ENCODE assay signal across 10 cellular contexts in the genomic region with DNA sequence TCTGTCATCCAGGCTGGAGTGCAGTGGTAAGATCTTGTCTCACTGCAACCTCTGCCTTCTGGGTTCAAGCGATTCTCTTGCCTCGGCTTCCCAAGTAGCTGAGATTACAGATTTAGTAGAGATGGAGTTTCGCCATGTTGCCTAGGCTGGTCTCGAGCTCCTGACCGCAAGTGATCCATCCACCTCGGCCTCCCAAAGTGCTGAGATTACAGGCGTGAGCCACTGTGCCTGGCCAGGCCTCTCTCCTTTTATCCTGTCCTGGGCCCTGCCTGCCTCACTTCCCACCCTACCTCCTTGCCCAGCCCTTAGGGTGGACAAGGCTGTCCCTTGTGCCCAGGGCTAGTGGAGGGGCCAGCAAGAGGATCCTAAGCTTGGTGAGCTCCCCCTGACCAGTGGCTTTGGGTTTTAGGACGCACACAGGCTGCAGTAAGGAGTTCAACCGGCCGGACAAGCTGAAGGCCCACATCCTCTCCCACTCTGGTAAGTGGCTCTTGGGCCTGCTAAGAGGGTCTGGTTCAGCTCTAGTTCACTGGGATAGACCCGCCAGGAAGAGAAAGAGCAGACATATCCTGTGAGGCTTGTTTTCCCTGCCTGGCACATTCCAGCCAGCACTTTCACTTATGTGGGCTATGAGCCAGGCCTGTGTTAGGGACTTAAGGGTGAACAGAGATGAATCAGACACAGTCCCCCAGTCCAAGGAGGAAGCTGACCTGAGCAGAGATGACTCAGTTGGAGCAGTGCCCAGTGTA. TPM values are rescaled to one million over a fixed set of nuclear protein-coding genes. Genes with fewer than 3 reads are reported as not detected.
A peak's percentile ranks its signal among the peaks of the same experiment; 100 is the strongest.
DNase-seq lines count a peak whose midpoint lies in the region; ATAC-seq and TF ChIP-seq lines count a peak whose summit lies in the region.
"Had no signal": no experiment of that assay in that cellular context is flagged by ENCODE, and none has a peak within 500 bp of the region (broad histone marks: within the 10 kb centered on the region; RNA-seq: fewer than 3 reads in every experiment).

No MANE protein-coding gene starts in this region.

- POLR2A ChIA-PET in RWPE1 (lab: Yijun Ruan, JAX; ENCODE audit: low non-redundant PET) = interaction anchor here (0.7 to 1.3 kb wide), 4 partner anchors 22 to 60 kb away, joined by 3 to 6 read pairs (median 4); a partner anchor contains a TSS

- H3K9me3 ChIP-seq in H9 (ENCODE audit: control insufficient read depth, low read depth, low read length) = no peaks in the 10 kb centered on the region

- H2AFZ ChIP-seq in H9 (ENCODE audit: low read length) = no peak overlapping the region

- H4K20me1 ChIP-seq in H9 (ENCODE audit: control insufficient read depth, insufficient read depth, insufficient read length) = no peaks in the 10 kb centered on the region

- no peak overlapping the region for H2BK5ac ChIP-seq in H9 (ENCODE audit: insufficient read length, low read length)

- H4K5ac ChIP-seq in H9 (ENCODE audit: insufficient read length, low read depth, low read length) = no peak overlapping the region

- ATAC-seq in GM19452 (IDR thresholded peaks at IDR 0.05; ENCODE audit: unreplicated experiment) = no peak

- no peak overlapping the region for H4K8ac ChIP-seq in H9 (replicated peaks; ENCODE audit: insufficient read length, low read depth, low read length)

- no peaks in the 10 kb centered on the region for H3K23me2 ChIP-seq in H9 (ENCODE audit: insufficient read length, low read depth, low read length, poor library complexity, severe bottlenecking)

- H3K4me2 ChIP-seq in H9 (ENCODE audit: insufficient read depth, insufficient read length, low read length) = no peak overlapping the region

- H3K56ac ChIP-seq in H9 (ENCODE audit: insufficient read length, low read depth, low read length) = no peak overlapping the region

- no peak overlapping the region for H3T11ph ChIP-seq in H9 (ENCODE audit: low read length)

- H3K27ac ChIP-seq in RWPE1 (peak overlapping the region; percentile 96), H9 (ENCODE audit: insufficient read length, low read depth, low read length) (no peak overlapping the region)

- no peak overlapping the region for H2AK5ac ChIP-seq in H9 (ENCODE audit: insufficient read length, low read length)

- peaks cover 2% of the 10 kb centered on the region for H3K9me3 Mint-ChIP-seq in glutamatergic neuron (ENCODE audit: unreplicated experiment)
- H3K9me3 Mint-ChIP-seq in H9 = no peaks in the 10 kb centered on the region
- H3K9me3 Mint-ChIP-seq: activated B cell treated with CpG ODN at 0.5 μM for 24 hours, memory B cell had no signal

- no peaks in the 10 kb centered on the region for H3K36me3 Mint-ChIP-seq in glutamatergic neuron (ENCODE audit: unreplicated experiment)
- peaks cover 0 to 7% (median 0%) of the 10 kb centered on the region in 3 experiments; a peak in 1 of 7 replicates for H3K36me3 Mint-ChIP-seq in H9 (ENCODE audit: insufficient read depth in 1 of 3, low read depth in 3 of 3)

- no peaks in the 10 kb centered on the region for H3K79me1 ChIP-seq in H9 (ENCODE audit: insufficient read depth, low read depth, low read length, poor library complexity, severe bottlenecking)

- H3K79me2 ChIP-seq in H9 (ENCODE audit: insufficient read depth, low read length) = no peaks in the 10 kb centered on the region

- H3K14ac ChIP-seq in H9 (ENCODE audit: insufficient read depth, low read length) = no peak overlapping the region

- DNase-seq in ELF-1 (ENCODE audit: low read depth, low spot score) (peak; percentile 92), RWPE1 (ENCODE audit: low spot score) (peak; percentile 100), fibroblast of the conjunctiva (ENCODE audit: low read depth) (peak; percentile 84), pulmonary artery endothelial cell (ENCODE audit: low read depth, low spot score) (peak; percentile 97), glutamatergic neuron (no peak), NCI-H187 (lab: John Stamatoyannopoulos, UW) (no peak), H9 (no peak)
- DNase-seq: activated B cell treated with CpG ODN at 0.5 μM for 24 hours had no signal

- H4K91ac ChIP-seq in H9 (ENCODE audit: insufficient read length, low read depth, low read length) = no peak overlapping the region

- no CpG with 5 or more reads among the region's 11 CpGs for WGBS in H9 (ENCODE audit: extremely low coverage, insufficient read length, low lambda C conversion rate)

- no peaks in the 10 kb centered on the region for H3K27me3 ChIP-seq in H9 (ENCODE audit: insufficient read depth, low read length)

- no peak overlapping the region for H2BK120ac ChIP-seq in H9 (ENCODE audit: low read depth, low read length, poor library complexity, severe bottlenecking)

- CTCF ChIA-PET in RWPE1 (lab: Yijun Ruan, JAX) = interaction anchor here (0.5 to 1.6 kb wide), 8 partner anchors 22 to 340 kb away, joined by 3 to 12 read pairs (median 4); a partner anchor contains a TSS

- H3K27ac Mint-ChIP-seq in glutamatergic neuron (ENCODE audit: unreplicated experiment) = no peak overlapping the region
- peak overlapping the region in 1 of 3 experiments; percentile 64; a peak in 1 of 7 replicates for H3K27ac Mint-ChIP-seq in H9
- H3K27ac Mint-ChIP-seq: memory B cell had no signal

- no peak overlapping the region for H3K18ac ChIP-seq in H9 (ENCODE audit: insufficient read length, low read depth, low read length)

- no peak overlapping the region for H2BK12ac ChIP-seq in H9 (ENCODE audit: insufficient read length, low read depth, low read length)

- no peak overlapping the region for H3K9ac ChIP-seq in H9 (ENCODE audit: extremely low read depth, insufficient read length, low read length)

- H3K23ac ChIP-seq in H9 (ENCODE audit: insufficient read length, low read depth, low read length) = no peak overlapping the region

- TF ChIP-seq CTCF in RWPE1 (conservative IDR thresholded peaks at IDR 0.05; ENCODE audit: low read depth) = no peak
- no peak for TF ChIP-seq CTCF in glutamatergic neuron (IDR thresholded peaks at IDR 0.05; ENCODE audit: partially characterized antibody, unreplicated experiment)
- no peak for TF ChIP-seq CTCF in H9 (conservative IDR thresholded peaks at IDR 0.05)

- no peak overlapping the region for H2BK15ac ChIP-seq in H9 (ENCODE audit: low read depth, low read length)

- H3K4me3 Mint-ChIP-seq in glutamatergic neuron (ENCODE audit: unreplicated experiment) = no peak overlapping the region
- H3K4me3 Mint-ChIP-seq in H9 = no peak overlapping the region
- H3K4me3 Mint-ChIP-seq: activated B cell treated with CpG ODN at 0.5 μM for 24 hours, memory B cell had no signal

- H3K27me3 Mint-ChIP-seq in glutamatergic neuron (ENCODE audit: unreplicated experiment) (peaks cover 4% of the 10 kb centered on the region), H9 (ENCODE audit: low read depth) (no peaks in the 10 kb centered on the region)
- H3K27me3 Mint-ChIP-seq: activated B cell treated with CpG ODN at 0.5 μM for 24 hours, memory B cell had no signal

- peaks cover 4% of the 10 kb centered on the region for H3K4me1 Mint-ChIP-seq in glutamatergic neuron (ENCODE audit: low read depth, unreplicated experiment)
- H3K4me1 Mint-ChIP-seq in H9 = peaks cover 2 to 3% of the 10 kb centered on the region in 2 experiments; a peak in 2 of 4 replicates

- H3K4me1 ChIP-seq in H9 (ENCODE audit: insufficient read depth, low read length) = no peaks in the 10 kb centered on the region

- no peak overlapping the region for H3K4ac ChIP-seq in H9 (ENCODE audit: low read depth, low read length)

- no peak overlapping the region for H2BK20ac ChIP-seq in H9 (ENCODE audit: low read depth, low read length, poor library complexity, severe bottlenecking)

RNA-seq across cellular contexts. Expression of a gene that starts 21.9 kb away (rescaled TPM):
- total RNA-seq in pulmonary artery endothelial cell (48.8 and 52.8 TPM in 2 replicates), glutamatergic neuron (ENCODE audit: unreplicated experiment) (46.4 TPM), H9 (2021) (94.9 and 97.9 TPM in 2 replicates)

RNA-seq across cellular contexts. Expression of a gene that starts 57.5 kb away (rescaled TPM):
- total RNA-seq in pulmonary artery endothelial cell (0.86 and 1.1 TPM in 2 replicates), glutamatergic neuron (ENCODE audit: unreplicated experiment) (3.3 TPM), H9 (2021) (5.2 and 6.0 TPM in 2 replicates)

Comparison
In these comparisons a context has a peak if more than half of its experiments do, and no peak if none do; other contexts are left out.
1. DNase-seq: peak in ELF-1 (single experiment), RWPE1 (single experiment), fibroblast of the conjunctiva (single experiment) and pulmonary artery endothelial cell (single experiment); none in glutamatergic neuron (single experiment), NCI-H187 (0 of 2) and H9 (single experiment).